Comparison of ENCODE assay signal across 17 cellular contexts in the genomic region with DNA sequence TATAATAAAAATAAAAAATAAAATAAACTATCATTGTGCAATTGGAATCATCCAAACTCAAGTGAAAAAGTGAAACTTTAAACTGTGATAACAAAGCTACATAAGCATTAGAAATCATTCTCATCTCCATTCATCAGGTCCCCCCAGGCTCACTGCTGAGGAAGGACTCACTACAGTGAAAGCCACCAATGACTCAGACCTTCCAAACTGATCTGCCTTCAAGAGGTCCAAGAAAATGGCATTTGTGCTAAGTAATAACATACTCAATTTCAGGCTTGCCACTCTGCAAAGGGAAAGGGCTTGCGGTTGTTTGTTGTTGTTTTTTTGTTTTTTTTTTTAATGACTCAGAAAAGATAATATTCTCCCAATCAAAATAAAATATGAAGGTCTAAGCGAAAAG. TPM values are rescaled to one million over a fixed set of nuclear protein-coding genes. Genes with fewer than 3 reads are reported as not detected.
A peak's percentile ranks its signal among the peaks of the same experiment; 100 is the strongest.
DNase-seq lines count a peak whose midpoint lies in the region; ATAC-seq, FAIRE-seq and TF ChIP-seq lines count a peak whose summit lies in the region.
"Had no signal": no experiment of that assay in that cellular context is flagged by ENCODE, and none has a peak within 500 bp of the region (broad histone marks: within the 10 kb centered on the region; RNA-seq: fewer than 3 reads in every experiment).

No MANE protein-coding gene starts in this region.

- no peak overlapping the region for H3K4me3 Mint-ChIP-seq in activated CD4-positive, alpha-beta memory T cell treated with anti-CD3 and anti-CD28 coated beads for 36 hours
- H3K4me3 Mint-ChIP-seq in activated CD4-positive, alpha-beta memory T cell treated with anti-CD3 and anti-CD28 coated beads, Interleukin-2, amount 10 ng/mL, durations not matched to agents 7 days and 5 days, result no peak overlapping the region
- peak overlapping the region; percentile 41 for H3K4me3 Mint-ChIP-seq in activated T-helper 17 cell treated with anti-CD3 and anti-CD28 coated beads, Interleukin-2, amount 50 U/mL, for 72 hours
- H3K4me3 Mint-ChIP-seq: CD4-positive, CD25-positive, alpha-beta regulatory T cell had no signal

- H3K79me2 ChIP-seq in neural cell (replicated peaks; ENCODE audit: insufficient read depth, low read length), result no peaks in the 10 kb centered on the region

- intact Hi-C loops in activated CD4-positive, alpha-beta memory T cell treated with anti-CD3 and anti-CD28 coated beads for 36 hours (cut with micrococcal nuclease), result no loop called here
- intact Hi-C loops in pancreas (cut with DNase I), result no loop called here

- no peak for FAIRE-seq in pancreas (lab: Jason Lieb, UNC)

- CTCF ChIA-PET in activated CD4-positive, alpha-beta memory T cell treated with anti-CD3 and anti-CD28 coated beads for 36 hours (lab: Charles Lee), result no interaction called here
- CTCF ChIA-PET in activated CD4-positive, alpha-beta memory T cell treated with anti-CD3 and anti-CD28 coated beads, Interleukin-2, amount 10 ng/mL, durations not matched to agents 7 days and 5 days (lab: Charles Lee), result interaction anchor here (1.3 kb wide), 1 partner anchor 477 kb away, joined by 3 read pairs; no protein-coding TSS in a partner anchor

- no peaks in the 10 kb centered on the region for H3K4me1 ChIP-seq in pancreas
- H3K4me1 ChIP-seq: vagina had no signal

- no peaks in the 10 kb centered on the region for H3K27me3 Mint-ChIP-seq in activated CD4-positive, alpha-beta memory T cell treated with anti-CD3 and anti-CD28 coated beads for 36 hours
- H3K27me3 Mint-ChIP-seq in activated CD4-positive, alpha-beta memory T cell treated with anti-CD3 and anti-CD28 coated beads, Interleukin-2, amount 10 ng/mL, durations not matched to agents 7 days and 5 days, result no peaks in the 10 kb centered on the region
- no peaks in the 10 kb centered on the region for H3K27me3 Mint-ChIP-seq in activated T-helper 17 cell treated with anti-CD3 and anti-CD28 coated beads, Interleukin-2, amount 50 U/mL, for 72 hours
- H3K27me3 Mint-ChIP-seq: CD4-positive, CD25-positive, alpha-beta regulatory T cell had no signal

- H3K27ac Mint-ChIP-seq in activated CD4-positive, alpha-beta memory T cell treated with anti-CD3 and anti-CD28 coated beads for 36 hours, result no peak overlapping the region
- H3K27ac Mint-ChIP-seq in activated CD4-positive, alpha-beta memory T cell treated with anti-CD3 and anti-CD28 coated beads, Interleukin-2, amount 10 ng/mL, durations not matched to agents 7 days and 5 days, result no peak overlapping the region
- peak overlapping the region; percentile 41 for H3K27ac Mint-ChIP-seq in activated T-helper 17 cell treated with anti-CD3 and anti-CD28 coated beads, Interleukin-2, amount 50 U/mL, for 72 hours

- TF ChIP-seq CTCF in neural cell (IDR thresholded peaks at IDR 0.05; ENCODE audit: poor library complexity, severe bottlenecking) (no peak), pancreas (IDR thresholded peaks at IDR 0.05) (no peak)

- peaks cover 6% of the 10 kb centered on the region for H3K36me3 Mint-ChIP-seq in activated CD4-positive, alpha-beta memory T cell treated with anti-CD3 and anti-CD28 coated beads for 36 hours
- peaks cover 22% of the 10 kb centered on the region for H3K36me3 Mint-ChIP-seq in activated CD4-positive, alpha-beta memory T cell treated with anti-CD3 and anti-CD28 coated beads, Interleukin-2, amount 10 ng/mL, durations not matched to agents 7 days and 5 days (ENCODE audit: low read depth)
- peaks cover 8% of the 10 kb centered on the region for H3K36me3 Mint-ChIP-seq in activated T-helper 17 cell treated with anti-CD3 and anti-CD28 coated beads, Interleukin-2, amount 50 U/mL, for 72 hours (ENCODE audit: low read depth)

- DNase-seq in activated CD4-positive, alpha-beta memory T cell treated with anti-CD3 and anti-CD28 coated beads for 36 hours, result peak; percentile 45
- no peak for DNase-seq in activated CD4-positive, alpha-beta memory T cell treated with anti-CD3 and anti-CD28 coated beads, Interleukin-2, amount 10 ng/mL, durations not matched to agents 7 days and 5 days
- DNase-seq in RPMI8226, result no peak
- no peak for DNase-seq in pancreas
- DNase-seq: CD4-positive, CD25-positive, alpha-beta regulatory T cell; DND-41; hippocampal formation; kidney glomerular epithelial cell; NCI-H2081; NCI-H526 had no signal

- H3K27me3 ChIP-seq in neural cell (ENCODE audit: insufficient read depth, low read depth, low read length) (no peaks in the 10 kb centered on the region), pancreas (no peaks in the 10 kb centered on the region)
- H3K27me3 ChIP-seq: esophagus muscularis mucosa, neutrophil, vagina had no signal

- no peaks in the 10 kb centered on the region for H3K9me2 ChIP-seq in neural cell (ENCODE audit: insufficient read depth, low read length)

- H3K9me3 ChIP-seq in neural cell (ENCODE audit: low read length) (no peaks in the 10 kb centered on the region), pancreas (no peaks in the 10 kb centered on the region)
- H3K9me3 ChIP-seq: esophagus muscularis mucosa, neutrophil, vagina had no signal

- WGBS in pancreas, 2 donors, result 76 to 89% methylated on average over 2 of the region's 2 CpGs

- no peak for TF ChIP-seq EP300 in neural cell (conservative IDR thresholded peaks at IDR 0.05; ENCODE audit: poor library complexity, severe bottlenecking)

- no peaks in the 10 kb centered on the region for H3K36me3 ChIP-seq in neural cell (ENCODE audit: insufficient read depth, low read length)
- H3K36me3 ChIP-seq in pancreas, result no peaks in the 10 kb centered on the region
- H3K36me3 ChIP-seq: esophagus muscularis mucosa, neutrophil, vagina had no signal

- TF ChIP-seq RAD21 in neural cell (conservative IDR thresholded peaks at IDR 0.05), result no peak

- H3K4me2 ChIP-seq in neural cell (ENCODE audit: low read length), result peak overlapping the region; percentile 59

- peaks cover 36% of the 10 kb centered on the region for H3K4me1 Mint-ChIP-seq in activated CD4-positive, alpha-beta memory T cell treated with anti-CD3 and anti-CD28 coated beads for 36 hours (ENCODE audit: low read depth)
- peaks cover 16% of the 10 kb centered on the region for H3K4me1 Mint-ChIP-seq in activated CD4-positive, alpha-beta memory T cell treated with anti-CD3 and anti-CD28 coated beads, Interleukin-2, amount 10 ng/mL, durations not matched to agents 7 days and 5 days
- H3K4me1 Mint-ChIP-seq in activated T-helper 17 cell treated with anti-CD3 and anti-CD28 coated beads, Interleukin-2, amount 50 U/mL, for 72 hours, result peaks cover 24% of the 10 kb centered on the region

- H3K27ac ChIP-seq in neural cell (ENCODE audit: low read length), result peak overlapping the region; percentile 64
- no peak overlapping the region for H3K27ac ChIP-seq in pancreas
- H3K27ac ChIP-seq: esophagus muscularis mucosa, neutrophil, vagina had no signal

- ATAC-seq in HG02870 (IDR thresholded peaks at IDR 0.05; ENCODE audit: unreplicated experiment) (peak; percentile 52), pancreas (no peak), HG03439 (IDR thresholded peaks at IDR 0.05; ENCODE audit: unreplicated experiment) (no peak)
- peak; percentile 93 for ATAC-seq in activated T-helper 17 cell treated with anti-CD3 and anti-CD28 coated beads, Interleukin-2, amount 50 U/mL, for 72 hours (replicated peaks)

- no peaks in the 10 kb centered on the region for H4K20me1 ChIP-seq in neural cell (ENCODE audit: insufficient read depth)

- H3K9me3 Mint-ChIP-seq in activated CD4-positive, alpha-beta memory T cell treated with anti-CD3 and anti-CD28 coated beads for 36 hours, result no peaks in the 10 kb centered on the region
- no peaks in the 10 kb centered on the region for H3K9me3 Mint-ChIP-seq in activated CD4-positive, alpha-beta memory T cell treated with anti-CD3 and anti-CD28 coated beads, Interleukin-2, amount 10 ng/mL, durations not matched to agents 7 days and 5 days
- H3K9me3 Mint-ChIP-seq in activated T-helper 17 cell treated with anti-CD3 and anti-CD28 coated beads, Interleukin-2, amount 50 U/mL, for 72 hours, result no peaks in the 10 kb centered on the region
- H3K9me3 Mint-ChIP-seq: CD4-positive, CD25-positive, alpha-beta regulatory T cell had no signal

- no peaks in the 10 kb centered on the region for H3F3A ChIP-seq in neural cell (ENCODE audit: insufficient read depth, low read length, poor library complexity, severe bottlenecking)

- peak overlapping the region; percentile 36 for H3K9ac ChIP-seq in neural cell (ENCODE audit: low read length)

- H3K4me3 ChIP-seq in neural cell (ENCODE audit: low read length) (peak overlapping the region; percentile 49), pancreas (no peak overlapping the region)
- H3K4me3 ChIP-seq: esophagus muscularis mucosa, vagina had no signal

- no peak overlapping the region for H2AFZ ChIP-seq in neural cell (ENCODE audit: low read depth, low read length)

- POLR2A ChIA-PET in activated CD4-positive, alpha-beta memory T cell treated with anti-CD3 and anti-CD28 coated beads for 36 hours (lab: Charles Lee), result interaction anchor here (0.6 to 1.5 kb wide), 2 partner anchors 128 to 214 kb away, joined by 4 read pairs; no protein-coding TSS in a partner anchor
- POLR2A ChIA-PET in activated CD4-positive, alpha-beta memory T cell treated with anti-CD3 and anti-CD28 coated beads, Interleukin-2, amount 10 ng/mL, durations not matched to agents 7 days and 5 days (lab: Charles Lee), result no interaction called here

TF ChIP-seq in neural cell, 6 proteins besides CTCF, POLR2A, EP300 and RAD21:
- no peak for TF ChIP-seq EZH2 (IDR thresholded peaks at IDR 0.05; ENCODE audit: borderline replicate concordance, insufficient read depth, low read length, poor library complexity, severe bottlenecking)
- TF ChIP-seq MXI1 (conservative IDR thresholded peaks at IDR 0.05; ENCODE audit: poor library complexity, severe bottlenecking), result no peak
- no peak for TF ChIP-seq TAF1 (IDR thresholded peaks at IDR 0.05; ENCODE audit: low read depth)

RNA-seq across cellular contexts. Expression of a gene that starts 13.8 kb away (rescaled TPM):
- 10 to 100 TPM; 12.8 to 15.4 TPM for total RNA-seq in activated CD4-positive, alpha-beta memory T cell treated with anti-CD3 and anti-CD28 coated beads for 36 hours
- 10 to 100 TPM; 25.8 to 27.0 TPM for total RNA-seq in activated CD4-positive, alpha-beta memory T cell treated with anti-CD3 and anti-CD28 coated beads, Interleukin-2, amount 10 ng/mL, durations not matched to agents 7 days and 5 days
- 10 to 100 TPM; 20.4 to 24.8 TPM for total RNA-seq in activated T-helper 17 cell treated with anti-CD3 and anti-CD28 coated beads, Interleukin-2, amount 50 U/mL, for 72 hours
- polyA plus RNA-seq in neural cell (0.62 and 1.3 TPM in 2 replicates), pancreas (1 to 10 TPM in 1 of 2 donors, under 1 TPM in 1; 0.65 to 1.3 TPM)
- polyA minus RNA-seq in neural cell, result 3.7 and 5.2 TPM in 2 replicates
- total RNA-seq in pancreas, result 1 to 10 TPM in 4 of 6 donors, under 1 TPM in 2; 0.79 to 9.4 (median 2.5) TPM

Comparison
In these comparisons a context has a peak if more than half of its experiments do, and no peak if none do; other contexts are left out.
1. ATAC-seq: peak in HG02870 (single experiment) and activated T-helper 17 cell treated with anti-CD3 and anti-CD28 coated beads, Interleukin-2, amount 50 U/mL, for 72 hours (single experiment); none in pancreas (0 of 4) and HG03439 (single experiment).